ENCODE assay signal across 1 cellular context in genomic region chr3:196268270-196269163, GRCh38.
TF ChIP-seq lines count a peak whose summit lies in the region.

No MANE protein-coding gene starts in this region.

TF ChIP-seq in A549, 52 proteins besides CTCF, POLR2A, EP300 and RAD21 (continued from another document):
- no peak for TF ChIP-seq ELK1 (IDR thresholded peaks at IDR 0.05; ENCODE audit: low read depth, low read length)
